8 cellular contexts compared by ENCODE assay signal in genomic region chr2:97645700-97646629, GRCh38. TPM values are rescaled to one million over a fixed set of nuclear protein-coding genes. Genes with fewer than 3 reads are reported as not detected.
DNase-seq lines count a peak whose midpoint lies in the region; ATAC-seq lines count a peak whose summit lies in the region.

TSS of gene COX5B (plus strand) at chr2:97646062. CDS start at chr2:97646087, 25 bp downstream.

- H3K9me3 ChIP-seq in BLaER1 treated with 17β-estradiol and CSF1 and Interleukin-3, amounts not matched to agents 10 nM and 100 nM (replicated peaks in 1 of 11): no peaks in the 10 kb centered on the region

- DNase-seq in NCI-H748 (lab: John Stamatoyannopoulos, UW; ENCODE audit: unreplicated experiment): peak; percentile 96
- DNase-seq in activated CD4-positive, alpha-beta T cell treated with anti-CD3 and anti-CD28 coated beads, Interleukin-2, amount 50 U/mL, for 1 hour: peak; percentile 99
- peak; percentile 98 for DNase-seq in dedifferentiated amniotic fluid mesenchymal stem cell (ENCODE audit: extremely low spot score)
- DNase-seq in left lobe of liver (ENCODE audit: low spot score): peak; percentile 99
- DNase-seq in stimulated activated CD4-positive, alpha-beta T cell treated with anti-CD3 and anti-CD28 coated beads, Interleukin-2, amount 100 ng/mL, for 4 hours (ENCODE audit: low read depth): peak; percentile 99

- peaks cover 0 to 12% (median 0%) of the 10 kb centered on the region in 11 experiments; a peak in 2 of 22 replicates for H4K20me1 ChIP-seq in BLaER1 treated with 17β-estradiol and CSF1 and Interleukin-3, amounts not matched to agents 10 nM and 100 nM

- peaks cover 21 to 34% (median 29%) of the 10 kb centered on the region in 10 experiments for H3K4me1 ChIP-seq in BLaER1 treated with 17β-estradiol and CSF1 and Interleukin-3, amounts not matched to agents 10 nM and 100 nM

- peak within 1 kb of the TSS; percentile 89 to 100 (median 98) for H3K4me3 ChIP-seq in BLaER1 treated with 17β-estradiol and CSF1 and Interleukin-3, amounts not matched to agents 10 nM and 100 nM

- peak within 1 kb of the TSS; percentile 94 to 99 (median 98) for H3K9ac ChIP-seq in BLaER1 treated with 17β-estradiol and CSF1 and Interleukin-3, amounts not matched to agents 10 nM and 100 nM

- ATAC-seq in GM19351 (IDR thresholded peaks at IDR 0.05; ENCODE audit: unreplicated experiment) (peak; percentile 95), HG03521 (IDR thresholded peaks at IDR 0.05; ENCODE audit: unreplicated experiment) (peak; percentile 98), left lobe of liver (peak; percentile 98)

- H3K4me2 ChIP-seq in BLaER1 treated with 17β-estradiol and CSF1 and Interleukin-3, amounts not matched to agents 10 nM and 100 nM: peak within 1 kb of the TSS; percentile 84 to 95 (median 93)

- peaks cover 33 to 43% (median 40%) of the 10 kb centered on the region in 11 experiments for H3K36me3 ChIP-seq in BLaER1 treated with 17β-estradiol and CSF1 and Interleukin-3, amounts not matched to agents 10 nM and 100 nM

- peak within 1 kb of the TSS; percentile 89 to 99 (median 96) for H3K27ac ChIP-seq in BLaER1 treated with 17β-estradiol and CSF1 and Interleukin-3, amounts not matched to agents 10 nM and 100 nM

- H3K27me3 ChIP-seq in BLaER1 treated with 17β-estradiol and CSF1 and Interleukin-3, amounts not matched to agents 10 nM and 100 nM: no peaks in the 10 kb centered on the region

RNA-seq across cellular contexts. Expression of gene COX5B, which starts in this region (rescaled TPM):
- total RNA-seq in left lobe of liver: 215 TPM

Comparison
In these comparisons a context has a peak if more than half of its experiments do, and no peak if none do; other contexts are left out.
1. Peak in every context shown above with its lines: DNase-seq, ATAC-seq, H3K4me3 ChIP-seq and H3K27ac ChIP-seq.